1 cellular context compared by ENCODE assay signal in the genomic region with DNA sequence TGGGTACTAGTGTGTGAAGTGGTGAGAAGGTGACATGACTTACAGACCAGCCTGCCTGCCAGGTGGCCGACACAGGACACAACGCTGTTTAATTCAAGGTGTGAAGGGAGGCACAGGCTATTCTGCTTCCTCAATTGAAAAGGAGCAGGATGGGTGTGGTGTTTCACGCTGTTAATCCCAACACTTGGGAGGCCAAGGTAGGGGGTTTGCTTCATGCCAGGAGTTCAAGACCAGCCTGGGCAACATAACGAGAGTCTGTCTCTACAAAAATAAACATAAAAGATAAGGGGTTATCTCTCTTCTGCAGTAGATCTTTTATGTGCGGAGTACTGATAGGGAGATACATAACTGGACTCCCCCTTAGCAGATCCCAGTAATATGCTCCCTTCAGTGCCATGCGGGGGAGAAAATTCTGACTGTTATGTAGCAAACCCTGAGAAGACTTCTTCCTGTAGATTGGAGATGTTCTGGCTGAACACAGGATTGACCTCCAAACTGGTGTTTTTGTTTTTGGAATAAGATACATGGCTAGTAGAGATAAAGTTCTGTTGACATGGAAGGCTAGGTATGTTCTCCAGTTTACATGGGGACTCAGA.
TF ChIP-seq lines count a peak whose summit lies in the region.

No MANE protein-coding gene starts in this region.

TF ChIP-seq in K562, 482 proteins besides CTCF, POLR2A, EP300 and RAD21 (continued from another document and continues in another):
- TF ChIP-seq, protein P1, sequence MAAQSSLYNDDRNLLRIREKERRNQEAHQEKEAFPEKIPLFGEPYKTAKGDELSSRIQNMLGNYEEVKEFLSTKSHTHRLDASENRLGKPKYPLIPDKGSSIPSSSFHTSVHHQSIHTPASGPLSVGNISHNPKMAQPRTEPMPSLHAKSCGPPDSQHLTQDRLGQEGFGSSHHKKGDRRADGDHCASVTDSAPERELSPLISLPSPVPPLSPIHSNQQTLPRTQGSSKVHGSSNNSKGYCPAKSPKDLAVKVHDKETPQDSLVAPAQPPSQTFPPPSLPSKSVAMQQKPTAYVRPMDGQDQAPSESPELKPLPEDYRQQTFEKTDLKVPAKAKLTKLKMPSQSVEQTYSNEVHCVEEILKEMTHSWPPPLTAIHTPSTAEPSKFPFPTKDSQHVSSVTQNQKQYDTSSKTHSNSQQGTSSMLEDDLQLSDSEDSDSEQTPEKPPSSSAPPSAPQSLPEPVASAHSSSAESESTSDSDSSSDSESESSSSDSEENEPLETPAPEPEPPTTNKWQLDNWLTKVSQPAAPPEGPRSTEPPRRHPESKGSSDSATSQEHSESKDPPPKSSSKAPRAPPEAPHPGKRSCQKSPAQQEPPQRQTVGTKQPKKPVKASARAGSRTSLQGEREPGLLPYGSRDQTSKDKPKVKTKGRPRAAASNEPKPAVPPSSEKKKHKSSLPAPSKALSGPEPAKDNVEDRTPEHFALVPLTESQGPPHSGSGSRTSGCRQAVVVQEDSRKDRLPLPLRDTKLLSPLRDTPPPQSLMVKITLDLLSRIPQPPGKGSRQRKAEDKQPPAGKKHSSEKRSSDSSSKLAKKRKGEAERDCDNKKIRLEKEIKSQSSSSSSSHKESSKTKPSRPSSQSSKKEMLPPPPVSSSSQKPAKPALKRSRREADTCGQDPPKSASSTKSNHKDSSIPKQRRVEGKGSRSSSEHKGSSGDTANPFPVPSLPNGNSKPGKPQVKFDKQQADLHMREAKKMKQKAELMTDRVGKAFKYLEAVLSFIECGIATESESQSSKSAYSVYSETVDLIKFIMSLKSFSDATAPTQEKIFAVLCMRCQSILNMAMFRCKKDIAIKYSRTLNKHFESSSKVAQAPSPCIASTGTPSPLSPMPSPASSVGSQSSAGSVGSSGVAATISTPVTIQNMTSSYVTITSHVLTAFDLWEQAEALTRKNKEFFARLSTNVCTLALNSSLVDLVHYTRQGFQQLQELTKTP (IDR thresholded peaks at IDR 0.05; ENCODE audit: low read depth in 1 of 2, partially characterized antibody in 2 of 2), result peak; percentile 73 to 74
- TF ChIP-seq KAT8 (IDR thresholded peaks at IDR 0.05; ENCODE audit: low read depth) (no peak), MCM7 (IDR thresholded peaks at IDR 0.05) (no peak), ZNF316 (IDR thresholded peaks at IDR 0.05) (no peak), SFPQ (IDR thresholded peaks at IDR 0.05; ENCODE audit: low read depth, low read length) (no peak), EHMT2 (IDR thresholded peaks at IDR 0.05) (no peak), FOXM1 (IDR thresholded peaks at IDR 0.05; ENCODE audit: low read depth) (peak; percentile 83), FOXM1 (CRISPR knock-in tag; IDR thresholded peaks at IDR 0.05; ENCODE audit: low read depth) (no peak), CREB1 (IDR thresholded peaks at IDR 0.05) (no peak), CREB1 (CRISPR knock-in tag; IDR thresholded peaks at IDR 0.05) (no peak), ZNF76 (CRISPR knock-in tag; IDR thresholded peaks at IDR 0.05; ENCODE audit: borderline replicate concordance) (no peak), ATF2 (CRISPR knock-in tag; IDR thresholded peaks at IDR 0.05) (no peak), ZNF79 (CRISPR knock-in tag; IDR thresholded peaks at IDR 0.05; ENCODE audit: low read depth) (no peak), MCM2 (IDR thresholded peaks at IDR 0.05; ENCODE audit: low read depth) (no peak), ZNF175 (CRISPR knock-in tag; IDR thresholded peaks at IDR 0.05; ENCODE audit: low read depth) (no peak), ZNF121 (CRISPR knock-in tag; conservative IDR thresholded peaks at IDR 0.05) (no peak), TSC22D4 (tag; IDR thresholded peaks at IDR 0.05) (no peak), MCM5 (IDR thresholded peaks at IDR 0.05; ENCODE audit: low read depth) (no peak), LCOR (CRISPR knock-in tag; IDR thresholded peaks at IDR 0.05) (no peak), ZNF347 (CRISPR knock-in tag; IDR thresholded peaks at IDR 0.05; ENCODE audit: low read depth) (no peak), ELF2 (CRISPR knock-in tag; IDR thresholded peaks at IDR 0.05) (peak; percentile 60), CBX5 (IDR thresholded peaks at IDR 0.05; ENCODE audit: borderline replicate concordance, low read depth) (no peak), SREBF1 (IDR thresholded peaks at IDR 0.05; ENCODE audit: borderline replicate concordance, low read depth, low read length) (no peak; the same call in 1 of the 2 replicates), PURB (CRISPR knock-in tag; IDR thresholded peaks at IDR 0.05; ENCODE audit: low read depth) (no peak), ARID3A (IDR thresholded peaks at IDR 0.05; ENCODE audit: borderline replicate concordance, low read depth, low read length) (no peak), PTRF (tag; IDR thresholded peaks at IDR 0.05) (no peak), ZNF24 (IDR thresholded peaks at IDR 0.05) (peak; percentile 13; the same call in 1 of the 2 replicates), JUND (IDR thresholded peaks at IDR 0.05; ENCODE audit: borderline replicate concordance, low read depth, low read length) (peak; percentile 57), JUND (tag; IDR thresholded peaks at IDR 0.05; ENCODE audit: borderline replicate concordance, low read depth, low read length) (peak; percentile 73; the same call in 1 of the 3 replicates), ARID1B (IDR thresholded peaks at IDR 0.05) (peak; percentile 95), PHF20 (IDR thresholded peaks at IDR 0.05; ENCODE audit: partially characterized antibody) (no peak), SMARCA4 (IDR thresholded peaks at IDR 0.05) (peak; percentile 92), ZNF239 (CRISPR knock-in tag; IDR thresholded peaks at IDR 0.05) (peak; percentile 15), TFAM (CRISPR knock-in tag; conservative IDR thresholded peaks at IDR 0.05) (no peak)
- TF ChIP-seq, protein P2, sequence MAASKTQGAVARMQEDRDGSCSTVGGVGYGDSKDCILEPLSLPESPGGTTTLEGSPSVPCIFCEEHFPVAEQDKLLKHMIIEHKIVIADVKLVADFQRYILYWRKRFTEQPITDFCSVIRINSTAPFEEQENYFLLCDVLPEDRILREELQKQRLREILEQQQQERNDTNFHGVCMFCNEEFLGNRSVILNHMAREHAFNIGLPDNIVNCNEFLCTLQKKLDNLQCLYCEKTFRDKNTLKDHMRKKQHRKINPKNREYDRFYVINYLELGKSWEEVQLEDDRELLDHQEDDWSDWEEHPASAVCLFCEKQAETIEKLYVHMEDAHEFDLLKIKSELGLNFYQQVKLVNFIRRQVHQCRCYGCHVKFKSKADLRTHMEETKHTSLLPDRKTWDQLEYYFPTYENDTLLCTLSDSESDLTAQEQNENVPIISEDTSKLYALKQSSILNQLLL (CRISPR knock-in tag; IDR thresholded peaks at IDR 0.05; ENCODE audit: borderline replicate concordance), result no peak
- TF ChIP-seq, protein P3, sequence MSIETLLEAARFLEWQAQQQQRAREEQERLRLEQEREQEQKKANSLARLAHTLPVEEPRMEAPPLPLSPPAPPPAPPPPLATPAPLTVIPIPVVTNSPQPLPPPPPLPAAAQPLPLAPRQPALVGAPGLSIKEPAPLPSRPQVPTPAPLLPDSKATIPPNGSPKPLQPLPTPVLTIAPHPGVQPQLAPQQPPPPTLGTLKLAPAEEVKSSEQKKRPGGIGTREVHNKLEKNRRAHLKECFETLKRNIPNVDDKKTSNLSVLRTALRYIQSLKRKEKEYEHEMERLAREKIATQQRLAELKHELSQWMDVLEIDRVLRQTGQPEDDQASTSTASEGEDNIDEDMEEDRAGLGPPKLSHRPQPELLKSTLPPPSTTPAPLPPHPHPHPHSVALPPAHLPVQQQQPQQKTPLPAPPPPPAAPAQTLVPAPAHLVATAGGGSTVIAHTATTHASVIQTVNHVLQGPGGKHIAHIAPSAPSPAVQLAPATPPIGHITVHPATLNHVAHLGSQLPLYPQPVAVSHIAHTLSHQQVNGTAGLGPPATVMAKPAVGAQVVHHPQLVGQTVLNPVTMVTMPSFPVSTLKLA (conservative IDR thresholded peaks at IDR 0.05), result no peak; a peak in 1 of 4 replicates
- TF ChIP-seq, protein P4, sequence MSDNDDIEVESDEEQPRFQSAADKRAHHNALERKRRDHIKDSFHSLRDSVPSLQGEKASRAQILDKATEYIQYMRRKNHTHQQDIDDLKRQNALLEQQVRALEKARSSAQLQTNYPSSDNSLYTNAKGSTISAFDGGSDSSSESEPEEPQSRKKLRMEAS (CRISPR knock-in tag; IDR thresholded peaks at IDR 0.05), result peak; percentile 60; the same call in 1 of the 2 replicates
- TF ChIP-seq, protein P5, sequence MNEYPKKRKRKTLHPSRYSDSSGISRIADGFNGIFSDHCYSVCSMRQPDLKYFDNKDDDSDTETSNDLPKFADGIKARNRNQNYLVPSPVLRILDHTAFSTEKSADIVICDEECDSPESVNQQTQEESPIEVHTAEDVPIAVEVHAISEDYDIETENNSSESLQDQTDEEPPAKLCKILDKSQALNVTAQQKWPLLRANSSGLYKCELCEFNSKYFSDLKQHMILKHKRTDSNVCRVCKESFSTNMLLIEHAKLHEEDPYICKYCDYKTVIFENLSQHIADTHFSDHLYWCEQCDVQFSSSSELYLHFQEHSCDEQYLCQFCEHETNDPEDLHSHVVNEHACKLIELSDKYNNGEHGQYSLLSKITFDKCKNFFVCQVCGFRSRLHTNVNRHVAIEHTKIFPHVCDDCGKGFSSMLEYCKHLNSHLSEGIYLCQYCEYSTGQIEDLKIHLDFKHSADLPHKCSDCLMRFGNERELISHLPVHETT (CRISPR knock-in tag; conservative IDR thresholded peaks at IDR 0.05 in 1 of 2, IDR thresholded peaks at IDR 0.05 in 1 of 2), result no peak
- TF ChIP-seq, protein P6, sequence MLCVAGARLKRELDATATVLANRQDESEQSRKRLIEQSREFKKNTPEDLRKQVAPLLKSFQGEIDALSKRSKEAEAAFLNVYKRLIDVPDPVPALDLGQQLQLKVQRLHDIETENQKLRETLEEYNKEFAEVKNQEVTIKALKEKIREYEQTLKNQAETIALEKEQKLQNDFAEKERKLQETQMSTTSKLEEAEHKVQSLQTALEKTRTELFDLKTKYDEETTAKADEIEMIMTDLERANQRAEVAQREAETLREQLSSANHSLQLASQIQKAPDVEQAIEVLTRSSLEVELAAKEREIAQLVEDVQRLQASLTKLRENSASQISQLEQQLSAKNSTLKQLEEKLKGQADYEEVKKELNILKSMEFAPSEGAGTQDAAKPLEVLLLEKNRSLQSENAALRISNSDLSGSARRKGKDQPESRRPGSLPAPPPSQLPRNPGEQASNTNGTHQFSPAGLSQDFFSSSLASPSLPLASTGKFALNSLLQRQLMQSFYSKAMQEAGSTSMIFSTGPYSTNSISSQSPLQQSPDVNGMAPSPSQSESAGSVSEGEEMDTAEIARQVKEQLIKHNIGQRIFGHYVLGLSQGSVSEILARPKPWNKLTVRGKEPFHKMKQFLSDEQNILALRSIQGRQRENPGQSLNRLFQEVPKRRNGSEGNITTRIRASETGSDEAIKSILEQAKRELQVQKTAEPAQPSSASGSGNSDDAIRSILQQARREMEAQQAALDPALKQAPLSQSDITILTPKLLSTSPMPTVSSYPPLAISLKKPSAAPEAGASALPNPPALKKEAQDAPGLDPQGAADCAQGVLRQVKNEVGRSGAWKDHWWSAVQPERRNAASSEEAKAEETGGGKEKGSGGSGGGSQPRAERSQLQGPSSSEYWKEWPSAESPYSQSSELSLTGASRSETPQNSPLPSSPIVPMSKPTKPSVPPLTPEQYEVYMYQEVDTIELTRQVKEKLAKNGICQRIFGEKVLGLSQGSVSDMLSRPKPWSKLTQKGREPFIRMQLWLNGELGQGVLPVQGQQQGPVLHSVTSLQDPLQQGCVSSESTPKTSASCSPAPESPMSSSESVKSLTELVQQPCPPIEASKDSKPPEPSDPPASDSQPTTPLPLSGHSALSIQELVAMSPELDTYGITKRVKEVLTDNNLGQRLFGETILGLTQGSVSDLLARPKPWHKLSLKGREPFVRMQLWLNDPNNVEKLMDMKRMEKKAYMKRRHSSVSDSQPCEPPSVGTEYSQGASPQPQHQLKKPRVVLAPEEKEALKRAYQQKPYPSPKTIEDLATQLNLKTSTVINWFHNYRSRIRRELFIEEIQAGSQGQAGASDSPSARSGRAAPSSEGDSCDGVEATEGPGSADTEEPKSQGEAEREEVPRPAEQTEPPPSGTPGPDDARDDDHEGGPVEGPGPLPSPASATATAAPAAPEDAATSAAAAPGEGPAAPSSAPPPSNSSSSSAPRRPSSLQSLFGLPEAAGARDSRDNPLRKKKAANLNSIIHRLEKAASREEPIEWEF (CRISPR knock-in tag; IDR thresholded peaks at IDR 0.05), result no peak
- TF ChIP-seq, protein P7, sequence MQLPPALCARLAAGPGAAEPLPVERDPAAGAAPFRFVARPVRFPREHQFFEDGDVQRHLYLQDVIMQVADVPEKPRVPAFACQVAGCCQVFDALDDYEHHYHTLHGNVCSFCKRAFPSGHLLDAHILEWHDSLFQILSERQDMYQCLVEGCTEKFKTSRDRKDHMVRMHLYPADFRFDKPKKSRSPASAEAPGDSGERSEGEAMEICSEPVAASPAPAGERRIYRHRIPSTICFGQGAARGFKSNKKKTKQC (CRISPR knock-in tag; IDR thresholded peaks at IDR 0.05), result 0 out of 2 replicates have a peak, but pooled peaks have one; percentile 29
